Comparison of ENCODE assay signal across 8 cellular contexts in the genomic region with DNA sequence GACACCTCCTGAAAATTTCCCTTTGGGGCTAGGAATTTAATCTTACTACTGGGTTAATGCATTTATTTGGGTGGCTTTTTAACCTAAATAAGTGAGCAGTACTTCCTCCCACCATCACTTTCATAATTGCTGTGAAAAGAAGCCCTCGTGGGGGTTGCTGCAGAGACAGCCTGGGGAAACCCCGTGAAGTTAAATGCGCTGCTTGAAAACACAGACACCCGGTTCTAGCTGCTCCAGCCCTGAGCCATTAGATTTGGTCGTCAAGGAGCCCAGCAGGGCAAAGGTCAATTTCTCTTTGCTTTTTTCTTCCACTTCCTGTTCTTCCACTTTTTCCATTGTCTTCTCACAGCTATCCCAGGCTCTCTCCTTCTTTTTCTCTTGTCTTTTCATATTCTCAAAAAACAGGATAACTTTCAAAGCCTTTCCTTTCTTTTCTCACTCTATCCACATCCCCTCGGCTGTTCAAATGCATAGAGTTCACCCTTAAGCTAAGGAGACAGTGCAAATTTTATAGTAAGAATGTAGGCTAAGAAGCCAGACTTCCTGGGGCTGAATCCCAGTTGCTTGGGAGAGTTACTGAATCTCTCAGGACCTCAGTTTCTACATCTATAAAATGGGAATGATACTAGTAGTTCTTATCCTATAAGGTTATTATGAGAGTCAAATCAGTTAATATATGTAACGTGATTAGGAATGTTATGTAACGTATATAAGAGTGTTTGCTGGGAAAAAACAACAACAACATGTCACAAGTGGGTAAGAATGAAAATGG.
A peak's percentile ranks its signal among the peaks of the same experiment; 100 is the strongest.
DNase-seq lines count a peak whose midpoint lies in the region; ATAC-seq and TF ChIP-seq lines count a peak whose summit lies in the region.

No MANE protein-coding gene starts in this region.

- H3K9me3 ChIP-seq in iPS-18a (ENCODE audit: control insufficient read depth, low read depth, low read length), result no peaks in the 10 kb centered on the region
- no peaks in the 10 kb centered on the region for H3K9me3 ChIP-seq in CD8-positive, alpha-beta memory T cell (ENCODE audit: low read length)
- H3K9me3 ChIP-seq in MM.1S (replicated peaks; ENCODE audit: insufficient read depth, low read length), result no peaks in the 10 kb centered on the region

- no peak overlapping the region for H3K27ac Mint-ChIP-seq in CD8-positive, alpha-beta memory T cell

- peaks cover 2 to 4% (median 3%) of the 10 kb centered on the region in 3 donors for H3K4me1 Mint-ChIP-seq in CD8-positive, alpha-beta memory T cell

- no peaks in the 10 kb centered on the region for H4K20me1 ChIP-seq in MM.1S (ENCODE audit: insufficient read depth, low read length)

- CTCF ChIA-PET in CD8-positive, alpha-beta memory T cell (lab: Charles Lee), result no interaction called here

- H3K9me3 Mint-ChIP-seq in CD8-positive, alpha-beta memory T cell, result peaks cover 0 to 4% (median 0%) of the 10 kb centered on the region in 5 donors

- H3K36me3 Mint-ChIP-seq in CD8-positive, alpha-beta memory T cell, result peaks cover 0 to 6% (median 0%) of the 10 kb centered on the region in 3 donors

- POLR2A ChIA-PET in CD8-positive, alpha-beta memory T cell (lab: Charles Lee), result no interaction called here

- no peaks in the 10 kb centered on the region for H3K9me2 ChIP-seq in MM.1S (replicated peaks; ENCODE audit: insufficient read depth, low read length)

- H2AFZ ChIP-seq in MM.1S (ENCODE audit: low read length), result no peak overlapping the region

- peaks cover 4 to 62% of the 10 kb centered on the region in 2 donors for H3K27me3 Mint-ChIP-seq in CD8-positive, alpha-beta memory T cell

- DNase-seq in GM12864 (ENCODE audit: low read depth), result peak; percentile 77
- no peak for DNase-seq in CD8-positive, alpha-beta memory T cell
- DNase-seq in NCI-H2171 treated with DMSO at 0.1 percent for 48 hours (lab: John Stamatoyannopoulos, UW), result no peak
- DNase-seq in MM.1S, result no peak
- no peak for DNase-seq in ureter (ENCODE audit: low spot score)

- H3F3A ChIP-seq in MM.1S (ENCODE audit: insufficient read depth, low read length), result no peaks in the 10 kb centered on the region

- H3K4me2 ChIP-seq in MM.1S (ENCODE audit: low read depth, low read length), result no peak overlapping the region

- TF ChIP-seq CTCF in GM12864 (IDR thresholded peaks at IDR 0.05; ENCODE audit: low read depth, low read length, missing control alignments) (no peak), MM.1S (IDR thresholded peaks at IDR 0.05; ENCODE audit: low read length) (no peak)

- ATAC-seq in GM19468 (IDR thresholded peaks at IDR 0.05; ENCODE audit: extremely low read depth, unreplicated experiment) (peak; percentile 38), HG03280 (IDR thresholded peaks at IDR 0.05; ENCODE audit: unreplicated experiment) (peak; percentile 80)

- H3K9ac ChIP-seq in iPS-18a (ENCODE audit: low read length) (peak overlapping the region; percentile 2), MM.1S (ENCODE audit: low read length) (no peak overlapping the region)

- H3K27me3 ChIP-seq in iPS-18a (ENCODE audit: control insufficient read depth, insufficient read depth, low read length), result no peaks in the 10 kb centered on the region
- peaks cover 3% of the 10 kb centered on the region for H3K27me3 ChIP-seq in CD8-positive, alpha-beta memory T cell (ENCODE audit: insufficient read depth, low read length, poor library complexity, severe bottlenecking)
- no peaks in the 10 kb centered on the region for H3K27me3 ChIP-seq in MM.1S (replicated peaks; ENCODE audit: insufficient read depth, low read length)

- H3K27ac ChIP-seq in iPS-18a (ENCODE audit: low read length) (no peak overlapping the region), MM.1S (ENCODE audit: low read length) (no peak overlapping the region)
- no peak overlapping the region for H3K27ac ChIP-seq in CD8-positive, alpha-beta memory T cell (ENCODE audit: low read depth, low read length)

- H3K4me3 Mint-ChIP-seq in CD8-positive, alpha-beta memory T cell, result no peak overlapping the region

- H3K36me3 ChIP-seq in iPS-18a (ENCODE audit: control insufficient read depth, low read depth, low read length), result no peaks in the 10 kb centered on the region
- H3K36me3 ChIP-seq in CD8-positive, alpha-beta memory T cell (ENCODE audit: insufficient read depth, low read length), result no peaks in the 10 kb centered on the region
- no peaks in the 10 kb centered on the region for H3K36me3 ChIP-seq in MM.1S (replicated peaks; ENCODE audit: insufficient read depth, low read length)

- H3K4me1 ChIP-seq in iPS-18a (ENCODE audit: control insufficient read depth, low read depth, low read length) (peaks cover 25% of the 10 kb centered on the region), MM.1S (ENCODE audit: low read length) (no peaks in the 10 kb centered on the region)
- H3K4me1 ChIP-seq in CD8-positive, alpha-beta memory T cell (ENCODE audit: insufficient read depth, low read length), result no peaks in the 10 kb centered on the region

- no peaks in the 10 kb centered on the region for H3K79me2 ChIP-seq in MM.1S (ENCODE audit: low read length)

- H3K4me3 ChIP-seq in GM12864 (ENCODE audit: low read depth, low read length) (peak overlapping the region; percentile 38), iPS-18a (ENCODE audit: low read length) (no peak overlapping the region), MM.1S (ENCODE audit: low read length) (no peak overlapping the region)
- H3K4me3 ChIP-seq in CD8-positive, alpha-beta memory T cell (ENCODE audit: low read length), result no peak overlapping the region
